Comparison of ENCODE assay signal across 20 cellular contexts in genomic region chr11:19574916-19575315, GRCh38.
DNase-seq lines count a peak whose midpoint lies in the region; FAIRE-seq and TF ChIP-seq lines count a peak whose summit lies in the region.
"Had no signal": no experiment of that assay in that cellular context is flagged by ENCODE, and none has a peak within 500 bp of the region (broad histone marks: within the 10 kb centered on the region; RNA-seq: fewer than 3 reads in every experiment).

No MANE protein-coding gene starts in this region.

- H3K27me3 Mint-ChIP-seq in chondrocyte (ENCODE audit: low read depth) = peaks cover 1% of the 10 kb centered on the region
- peaks cover 4% of the 10 kb centered on the region for H3K27me3 Mint-ChIP-seq in neural progenitor cell (ENCODE audit: insufficient read depth, low read depth)

- H3K9me3 ChIP-seq in ascending aorta (no peaks in the 10 kb centered on the region), thyroid gland (no peaks in the 10 kb centered on the region), neural progenitor cell (ENCODE audit: low read depth) (no peaks in the 10 kb centered on the region), small intestine (ENCODE audit: control insufficient read depth, low read depth) (no peaks in the 10 kb centered on the region), HAP-1 (no peaks in the 10 kb centered on the region)

- H3K4me2 ChIP-seq in neural progenitor cell = no peak overlapping the region
- H3K4me2 ChIP-seq: A549, GM23338 had no signal

- H3K4me3 Mint-ChIP-seq in chondrocyte (ENCODE audit: unreplicated experiment) (no peak overlapping the region), neural progenitor cell (no peak overlapping the region)
- H3K4me3 Mint-ChIP-seq: CD4-positive, alpha-beta memory T cell; GM23338; HFFc6 had no signal

- H3K27me3 ChIP-seq in ascending aorta (no peaks in the 10 kb centered on the region), rectal smooth muscle tissue (ENCODE audit: control insufficient read depth, insufficient read depth, low read length) (no peaks in the 10 kb centered on the region), thyroid gland (no peaks in the 10 kb centered on the region), neural progenitor cell (no peaks in the 10 kb centered on the region), small intestine (ENCODE audit: control insufficient read depth in 2 of 2, insufficient read depth in 2 of 2, low read length in 2 of 2) (no peaks in the 10 kb centered on the region), HAP-1 (ENCODE audit: low read depth) (peaks cover 4% of the 10 kb centered on the region; the same call in 1 of the 2 replicates)

- H3K4me1 ChIP-seq in ascending aorta (peaks cover 43 to 60% of the 10 kb centered on the region in 2 donors), rectal smooth muscle tissue (ENCODE audit: control insufficient read depth, insufficient read depth, low read length) (peaks cover 46% of the 10 kb centered on the region), thyroid gland (peaks cover 62 to 72% of the 10 kb centered on the region in 2 donors), neural progenitor cell (peaks cover 19% of the 10 kb centered on the region), small intestine (ENCODE audit: control insufficient read depth in 2 of 2, insufficient read depth in 1 of 2, low read depth in 1 of 2, low read length in 1 of 2) (peaks cover 0 to 3% of the 10 kb centered on the region in 2 donors), HAP-1 (no peaks in the 10 kb centered on the region)
- H3K4me1 ChIP-seq: A549 had no signal

- H3K36me3 ChIP-seq in ascending aorta (no peaks in the 10 kb centered on the region), rectal smooth muscle tissue (ENCODE audit: control insufficient read depth, insufficient read depth, low read length) (no peaks in the 10 kb centered on the region), thyroid gland (no peaks in the 10 kb centered on the region), neural progenitor cell (no peaks in the 10 kb centered on the region), small intestine (ENCODE audit: control insufficient read depth in 2 of 2, insufficient read depth in 2 of 2, low read length in 2 of 2) (no peaks in the 10 kb centered on the region), HAP-1 (replicated peaks) (no peaks in the 10 kb centered on the region)

- H3K9ac ChIP-seq in rectal smooth muscle tissue (ENCODE audit: low read length) = no peak overlapping the region
- no peak overlapping the region for H3K9ac ChIP-seq in neural progenitor cell

- no peak overlapping the region for H3K4me3 ChIP-seq in ascending aorta
- no peak overlapping the region for H3K4me3 ChIP-seq in rectal smooth muscle tissue (ENCODE audit: low read length)
- H3K4me3 ChIP-seq in thyroid gland (replicated peaks in 1 of 3) = no peak overlapping the region
- H3K4me3 ChIP-seq in neural progenitor cell = no peak overlapping the region
- H3K4me3 ChIP-seq in small intestine (ENCODE audit: low read depth in 1 of 2, low read length in 2 of 2) = no peak overlapping the region
- no peak overlapping the region for H3K4me3 ChIP-seq in HAP-1
- H3K4me3 ChIP-seq: A549, GM23338 had no signal

- no peaks in the 10 kb centered on the region for H3F3A ChIP-seq in neural progenitor cell (ENCODE audit: low read depth)

- DNase-seq in ascending aorta (ENCODE audit: low spot score in 2 of 2) = no peak
- DNase-seq in fibroblast of gingiva (ENCODE audit: low read depth) = peak; percentile 45
- peak; percentile 50 to 61 for DNase-seq in thyroid gland
- no peak for DNase-seq in chondrocyte (ENCODE audit: low spot score)
- no peak for DNase-seq in neural progenitor cell (ENCODE audit: low spot score)
- no peak for DNase-seq in small intestine
- DNase-seq in HAP-1 (ENCODE audit: low spot score in 2 of 2) = no peak
- DNase-seq: AML-193; Calu3; CD4-positive, alpha-beta memory T cell; DMS79 treated with DMSO at 0.1 percent for 48 hours; GF-D8; HFFc6 had no signal

- H3K79me2 ChIP-seq in neural progenitor cell (ENCODE audit: low read depth) = no peaks in the 10 kb centered on the region

- H3K36me3 Mint-ChIP-seq in chondrocyte (ENCODE audit: low read depth) = peaks cover 1% of the 10 kb centered on the region
- no peaks in the 10 kb centered on the region for H3K36me3 Mint-ChIP-seq in neural progenitor cell
- H3K36me3 Mint-ChIP-seq: CD4-positive, alpha-beta memory T cell had no signal

- FAIRE-seq in small intestine (lab: Jason Lieb, UNC) = no peak
- FAIRE-seq: A549, H54, HepG2 had no signal

- TF ChIP-seq CTCF in ascending aorta (IDR thresholded peaks at IDR 0.05) = no peak
- TF ChIP-seq CTCF in thyroid gland (IDR thresholded peaks at IDR 0.05) = no peak
- no peak for TF ChIP-seq CTCF in chondrocyte (IDR thresholded peaks at IDR 0.05)
- no peak for TF ChIP-seq CTCF in neural progenitor cell (IDR thresholded peaks at IDR 0.05)

- H3K4me1 Mint-ChIP-seq in chondrocyte (ENCODE audit: low read depth) = peaks cover 33% of the 10 kb centered on the region
- H3K4me1 Mint-ChIP-seq in neural progenitor cell = peaks cover 25% of the 10 kb centered on the region

- intact Hi-C loops in ascending aorta (cut with DNase I) = loop anchor here (5.0 kb wide), 3 partner anchors 107 to 152 kb away; partner anchors contain the start of gene NAV2
- intact Hi-C loops in thyroid gland (cut with DNase I) = loop anchor here (10.0 kb wide), 1 partner anchor 70 kb away; no protein-coding TSS in a partner anchor

- H3K27ac ChIP-seq in ascending aorta = peak overlapping the region; percentile 93 to 98
- peak overlapping the region; percentile 41 for H3K27ac ChIP-seq in rectal smooth muscle tissue (ENCODE audit: low read depth, low read length)
- peak overlapping the region; percentile 83 to 85 (median 83) for H3K27ac ChIP-seq in thyroid gland
- H3K27ac ChIP-seq in neural progenitor cell = no peak overlapping the region
- H3K27ac ChIP-seq in small intestine (ENCODE audit: low read depth in 1 of 2, low read length in 1 of 2) = no peak overlapping the region
- H3K27ac ChIP-seq: 22Rv1, A549, C4-2B had no signal

- WGBS in thyroid gland, 2 donors = 34 to 40% methylated on average over 3 of the region's 3 CpGs
- WGBS in small intestine, 3 donors = 57 to 60% (median 57%) methylated on average over 3 of the region's 3 CpGs

- H2AFZ ChIP-seq in neural progenitor cell (replicated peaks) = no peak overlapping the region
- H2AFZ ChIP-seq: GM23338 had no signal

- H4K20me1 ChIP-seq in neural progenitor cell (ENCODE audit: low read depth) = no peaks in the 10 kb centered on the region

- no peak for TF ChIP-seq POLR2A in thyroid gland (IDR thresholded peaks at IDR 0.05)

- H3K9me3 Mint-ChIP-seq in chondrocyte (ENCODE audit: low read depth) (peaks cover 12% of the 10 kb centered on the region), neural progenitor cell (no peaks in the 10 kb centered on the region)
- H3K9me3 Mint-ChIP-seq: CD4-positive, alpha-beta memory T cell; GM23338; HFFc6 had no signal

- in situ Hi-C loops in HAP-1 (cut with MboI; ENCODE audit: low sequenced_read_pairs) = loop anchor here (25.0 kb wide), 1 partner anchor 562 kb away; no protein-coding TSS in a partner anchor

- no peak overlapping the region for H3K27ac Mint-ChIP-seq in chondrocyte (ENCODE audit: unreplicated experiment)
- H3K27ac Mint-ChIP-seq in neural progenitor cell = no peak overlapping the region
- H3K27ac Mint-ChIP-seq: CD4-positive, alpha-beta memory T cell; GM23338; HFFc6 had no signal

Comparison
In these comparisons a context has a peak if more than half of its experiments do, and no peak if none do; other contexts are left out.
1. DNase-seq: peak in fibroblast of gingiva (single experiment) and thyroid gland (2 of 2); none in ascending aorta (0 of 2), chondrocyte (single experiment), neural progenitor cell (single experiment), small intestine (single experiment) and HAP-1 (0 of 2).
2. H3K27ac ChIP-seq: peak in ascending aorta (2 of 2), rectal smooth muscle tissue (single experiment) and thyroid gland (3 of 3); none in neural progenitor cell (single experiment) and small intestine (0 of 2).